In genomic region chr1:67430358-67431155, GRCh38 we compare ENCODE assay signal across 8 cellular contexts. TPM values are rescaled to one million over a fixed set of nuclear protein-coding genes. Genes with fewer than 3 reads are reported as not detected.
A peak's percentile ranks its signal among the peaks of the same experiment; 100 is the strongest.
DNase-seq lines count a peak whose midpoint lies in the region; ATAC-seq and TF ChIP-seq lines count a peak whose summit lies in the region.

Gene SERBP1, minus strand, starts transcription at chr1:67430402. Its CDS starts 102 bp downstream, at chr1:67430300.

- peak; percentile 66 for TF ChIP-seq POLR2A in GM15510 (IDR thresholded peaks at IDR 0.05; ENCODE audit: borderline replicate concordance, extremely low read depth, insufficient read length)
- peak; percentile 87 for TF ChIP-seq POLR2A in prostate gland (IDR thresholded peaks at IDR 0.05)

- H3K4me1 Mint-ChIP-seq in T-helper 17 cell, result peaks cover 35% of the 10 kb centered on the region

- peak within 1 kb of the TSS; percentile 100 for H3K27ac Mint-ChIP-seq in T-helper 17 cell

- WGBS in prostate gland, result under 1% methylated on average over 62 of the region's 62 CpGs
- under 1% methylated on average over 62 of the region's 62 CpGs for WGBS in urinary bladder

- H3K27me3 ChIP-seq in left ventricle myocardium inferior (ENCODE audit: low read depth) (no peaks in the 10 kb centered on the region), prostate gland (replicated peaks; ENCODE audit: insufficient read depth) (no peaks in the 10 kb centered on the region)

- H3K4me3 Mint-ChIP-seq in T-helper 17 cell, result peak within 1 kb of the TSS; percentile 100

- H3K36me3 ChIP-seq in left ventricle myocardium inferior, result peaks cover 6% of the 10 kb centered on the region
- no peaks in the 10 kb centered on the region for H3K36me3 ChIP-seq in prostate gland
- no peaks in the 10 kb centered on the region for H3K36me3 ChIP-seq in urinary bladder (ENCODE audit: insufficient read depth)

- no peaks in the 10 kb centered on the region for H3K27me3 Mint-ChIP-seq in T-helper 17 cell

- peak; percentile 98 for DNase-seq in NCI-H1694 treated with DMSO at 0.1 percent for 48 hours (lab: John Stamatoyannopoulos, UW)
- peak; percentile 89 to 92 (median 90) for DNase-seq in T-helper 17 cell
- DNase-seq in amygdala (lab: John Stamatoyannopoulos, UW), result peak; percentile 42 to 98 (median 93)
- DNase-seq in left ventricle myocardium inferior, result peak; percentile 96
- DNase-seq in prostate gland (ENCODE audit: low spot score), result peak; percentile 97

- H3K9me3 ChIP-seq in T-helper 17 cell (ENCODE audit: control insufficient read depth, low read length, poor library complexity, severe bottlenecking) (no peaks in the 10 kb centered on the region), left ventricle myocardium inferior (replicated peaks) (no peaks in the 10 kb centered on the region), prostate gland (no peaks in the 10 kb centered on the region)

- peak within 1 kb of the TSS; percentile 88 for H3K4me3 ChIP-seq in left ventricle myocardium inferior
- peak within 1 kb of the TSS; percentile 68 to 74 for H3K4me3 ChIP-seq in prostate gland
- peak within 1 kb of the TSS; percentile 92 for H3K4me3 ChIP-seq in urinary bladder (ENCODE audit: low read depth, low read length)

- ATAC-seq in HG02885 (IDR thresholded peaks at IDR 0.05; ENCODE audit: poor library complexity, unreplicated experiment) (peak; percentile 85), T-helper 17 cell (peak; percentile 92)

- no peak for TF ChIP-seq CTCF in left ventricle myocardium inferior (IDR thresholded peaks at IDR 0.05; ENCODE audit: borderline replicate concordance)
- TF ChIP-seq CTCF in prostate gland (IDR thresholded peaks at IDR 0.05), result peak in 1 of 4 experiments; percentile 24

- peaks cover 11% of the 10 kb centered on the region for H3K36me3 Mint-ChIP-seq in T-helper 17 cell (ENCODE audit: low read depth)

- H3K27ac ChIP-seq in left ventricle myocardium inferior (replicated peaks), result peak within 1 kb of the TSS; percentile 96
- peak within 1 kb of the TSS; percentile 91 to 92 for H3K27ac ChIP-seq in prostate gland
- H3K27ac ChIP-seq in urinary bladder (ENCODE audit: low read depth), result peak within 1 kb of the TSS; percentile 91

- H3K4me1 ChIP-seq in left ventricle myocardium inferior (peaks cover 79% of the 10 kb centered on the region), prostate gland (replicated peaks) (no peaks in the 10 kb centered on the region), urinary bladder (ENCODE audit: insufficient read depth) (no peaks in the 10 kb centered on the region)

- intact Hi-C loops in left ventricle myocardium inferior (cut with micrococcal nuclease) (no loop called here), prostate gland (cut with DNase I) (loop anchor here (10.0 kb wide), 1 partner anchor 324 kb away; no protein-coding TSS in a partner anchor)

RNA-seq across cellular contexts. Expression of gene SERBP1, which starts in this region (rescaled TPM):
- total RNA-seq in T-helper 17 cell, result 100 to 1,000 TPM; 129 to 131 TPM
- total RNA-seq in left ventricle myocardium inferior, result 125 TPM
- total RNA-seq in prostate gland, result 100 to 1,000 TPM; 155 to 169 TPM
- total RNA-seq in urinary bladder, result 177 TPM
- 184 TPM for polyA plus RNA-seq in urinary bladder

Comparison
In these comparisons a context has a peak if more than half of its experiments do, and no peak if none do; other contexts are left out.
1. Peak in every context shown above with its lines: DNase-seq, ATAC-seq, H3K4me3 ChIP-seq and H3K27ac ChIP-seq.